ENCODE assay signal across 25 cellular contexts in genomic region chr21:45809421-45809820, GRCh38.
A peak's percentile ranks its signal among the peaks of the same experiment; 100 is the strongest.
DNase-seq lines count a peak whose midpoint lies in the region; ATAC-seq and TF ChIP-seq lines count a peak whose summit lies in the region.
"Had no signal": no experiment of that assay in that cellular context is flagged by ENCODE, and none has a peak within 500 bp of the region (broad histone marks: within the 10 kb centered on the region; RNA-seq: fewer than 3 reads in every experiment).

No MANE protein-coding gene starts in this region.

- H4K8ac ChIP-seq in neuronal stem cell (ENCODE audit: low read depth, low read length), result no peak overlapping the region

- H3K27me3 ChIP-seq in endodermal cell (ENCODE audit: control insufficient read depth, insufficient read depth, low read length, poor library complexity, severe bottlenecking) (no peaks in the 10 kb centered on the region), neuronal stem cell (ENCODE audit: control insufficient read depth in 3 of 3, insufficient read depth in 3 of 3, low read depth in 1 of 3, low read length in 3 of 3) (peaks cover 0 to 3% (median 0%) of the 10 kb centered on the region in 3 experiments), sigmoid colon (no peaks in the 10 kb centered on the region)
- H3K27me3 ChIP-seq: BLaER1 treated with 17β-estradiol and CSF1 and Interleukin-3, amounts not matched to agents 10 nM and 100 nM had no signal

- no peak overlapping the region for H2AK5ac ChIP-seq in neuronal stem cell (ENCODE audit: low read depth, low read length)

- no peak for ATAC-seq in left ventricle myocardium superior
- ATAC-seq: GM23338, HepG2, PC-3 had no signal

- TF ChIP-seq CTCF in endodermal cell (conservative IDR thresholded peaks at IDR 0.05) (no peak), sigmoid colon (IDR thresholded peaks at IDR 0.05) (no peak), progenitor cell of endocrine pancreas (IDR thresholded peaks at IDR 0.05; ENCODE audit: unreplicated experiment) (no peak)

- intact Hi-C loops in left ventricle myocardium superior (cut with micrococcal nuclease), result no loop called here
- intact Hi-C loops in sigmoid colon (cut with DNase I), result no loop called here

- H3K4me1 ChIP-seq in endodermal cell (ENCODE audit: control insufficient read depth, insufficient read depth, low read length), result no peaks in the 10 kb centered on the region
- H3K4me1 ChIP-seq in neuronal stem cell (ENCODE audit: control insufficient read depth in 2 of 2, insufficient read depth in 1 of 2, low read depth in 1 of 2, low read length in 2 of 2), result peaks cover 0 to 3% of the 10 kb centered on the region in 2 donors
- H3K4me1 ChIP-seq in sigmoid colon, result no peaks in the 10 kb centered on the region

- H2AFZ ChIP-seq in neuronal stem cell (ENCODE audit: low read length), result no peak overlapping the region
- H2AFZ ChIP-seq: GM23338 had no signal

- no peak overlapping the region for H3K9ac ChIP-seq in endodermal cell (ENCODE audit: extremely low read depth, low read length, poor library complexity, severe bottlenecking)
- no peak overlapping the region for H3K9ac ChIP-seq in neuronal stem cell (ENCODE audit: low read depth, low read length, poor library complexity)
- H3K9ac ChIP-seq: BLaER1 treated with 17β-estradiol and CSF1 and Interleukin-3, amounts not matched to agents 10 nM and 100 nM had no signal

- no peak overlapping the region for H2BK5ac ChIP-seq in neuronal stem cell (ENCODE audit: low read length)

- no peak overlapping the region for H4K91ac ChIP-seq in neuronal stem cell (ENCODE audit: low read depth, low read length, poor library complexity)

- H3K9me3 ChIP-seq in endodermal cell (ENCODE audit: control insufficient read depth, low read length), result no peaks in the 10 kb centered on the region
- peaks cover 0 to 2% of the 10 kb centered on the region in 2 donors for H3K9me3 ChIP-seq in neuronal stem cell (replicated peaks in 1 of 2; ENCODE audit: control insufficient read depth in 2 of 2, insufficient read depth in 1 of 2, low read depth in 1 of 2, low read length in 2 of 2)
- H3K9me3 ChIP-seq in sigmoid colon, result peaks cover 0 to 2% (median 1%) of the 10 kb centered on the region in 4 donors

- H3K4me3 ChIP-seq in endodermal cell (ENCODE audit: low read length) (no peak overlapping the region), neuronal stem cell (ENCODE audit: low read length in 2 of 2) (no peak overlapping the region), sigmoid colon (no peak overlapping the region)
- H3K4me3 ChIP-seq: BLaER1 treated with 17β-estradiol and CSF1 and Interleukin-3, amounts not matched to agents 10 nM and 100 nM; GM23338 had no signal

- no peak for TF ChIP-seq EP300 in sigmoid colon (IDR thresholded peaks at IDR 0.05)

- H2BK15ac ChIP-seq in neuronal stem cell (ENCODE audit: low read length), result peak overlapping the region; percentile 67

- DNase-seq in activated CD8-positive, alpha-beta memory T cell treated with anti-CD3 and anti-CD28 coated beads, Interleukin-2, amount 50 U/mL, for 48 hours, result peak; percentile 36
- DNase-seq in activated CD8-positive, alpha-beta memory T cell treated with anti-CD3 and anti-CD28 coated beads, Interleukin-2, amount 50 U/mL, for 4 hours, result no peak
- DNase-seq in endodermal cell (peak; percentile 28), neuronal stem cell (ENCODE audit: low spot score) (no peak), left ventricle myocardium superior (no peak), sigmoid colon (no peak), progenitor cell of endocrine pancreas (ENCODE audit: low spot score, unreplicated experiment) (no peak)
- DNase-seq: CD4-positive, alpha-beta T cell; DMS53; H9; HFFc6; Karpas-422; NCI-H1092 treated with DMSO at 0.1 percent for 48 hours; NCI-H1436; NCI-H187; NCI-H2081 treated with DMSO at 0.1 percent for 48 hours; NCI-H2171; NCI-H226; NCI-H510A; NCI-H748 treated with DMSO at 0.1 percent for 48 hours; NK-92 treated with Interleukin-12 subunit alpha and Interleukin-12 subunit beta, amount 100 ng/mL, for 24 hours; PC-3 had no signal

- H3K27me3 Mint-ChIP-seq in endodermal cell (ENCODE audit: insufficient read depth), result no peaks in the 10 kb centered on the region
- no peaks in the 10 kb centered on the region for H3K27me3 Mint-ChIP-seq in progenitor cell of endocrine pancreas
- H3K27me3 Mint-ChIP-seq: CD4-positive, alpha-beta T cell had no signal

- no peak overlapping the region for H2BK12ac ChIP-seq in neuronal stem cell (ENCODE audit: low read length)

- H3K4me1 Mint-ChIP-seq in endodermal cell, result peaks cover 6% of the 10 kb centered on the region
- H3K4me1 Mint-ChIP-seq in progenitor cell of endocrine pancreas (ENCODE audit: low read depth), result no peaks in the 10 kb centered on the region

- no peak for TF ChIP-seq POLR2A in sigmoid colon (IDR thresholded peaks at IDR 0.05)

- H3K4me3 Mint-ChIP-seq in endodermal cell (no peak overlapping the region), progenitor cell of endocrine pancreas (ENCODE audit: low read depth) (no peak overlapping the region)
- H3K4me3 Mint-ChIP-seq: CD4-positive, alpha-beta T cell; GM23338; H9; HFFc6 had no signal

- no peak overlapping the region for H3K23ac ChIP-seq in neuronal stem cell (ENCODE audit: low read depth, low read length, poor library complexity)

- H2BK120ac ChIP-seq in neuronal stem cell (ENCODE audit: low read depth, low read length), result no peak overlapping the region

- H3K36me3 ChIP-seq in endodermal cell (ENCODE audit: control insufficient read depth, insufficient read depth, low read length) (no peaks in the 10 kb centered on the region), neuronal stem cell (replicated peaks in 1 of 2; ENCODE audit: control insufficient read depth in 2 of 2, insufficient read depth in 2 of 2, low read length in 2 of 2) (no peaks in the 10 kb centered on the region), sigmoid colon (no peaks in the 10 kb centered on the region)

- H3K4ac ChIP-seq in neuronal stem cell (ENCODE audit: low read length), result no peak overlapping the region

- H3K9me3 Mint-ChIP-seq in endodermal cell, result peaks cover 8% of the 10 kb centered on the region
- H3K9me3 Mint-ChIP-seq in progenitor cell of endocrine pancreas (ENCODE audit: low read depth), result no peaks in the 10 kb centered on the region
- H3K9me3 Mint-ChIP-seq: CD4-positive, alpha-beta T cell; HFFc6 had no signal

- no peaks in the 10 kb centered on the region for H3K79me1 ChIP-seq in neuronal stem cell (ENCODE audit: low read depth, low read length)

- H3K14ac ChIP-seq in neuronal stem cell (ENCODE audit: low read length), result no peak overlapping the region

- no peak overlapping the region for H3K4me2 ChIP-seq in neuronal stem cell (ENCODE audit: insufficient read depth, low read length, poor library complexity, severe bottlenecking)
- H3K4me2 ChIP-seq: BLaER1 treated with 17β-estradiol and CSF1 and Interleukin-3, amounts not matched to agents 10 nM and 100 nM; GM23338 had no signal

- no peak overlapping the region for H3K27ac ChIP-seq in endodermal cell (ENCODE audit: low read depth, low read length)
- no peak overlapping the region for H3K27ac ChIP-seq in neuronal stem cell (replicated peaks; ENCODE audit: low read length)
- H3K27ac ChIP-seq in sigmoid colon, result no peak overlapping the region
- H3K27ac ChIP-seq: BLaER1 treated with 17β-estradiol and CSF1 and Interleukin-3, amounts not matched to agents 10 nM and 100 nM had no signal

- H3K27ac Mint-ChIP-seq in endodermal cell (no peak overlapping the region), progenitor cell of endocrine pancreas (no peak overlapping the region)
- H3K27ac Mint-ChIP-seq: CD4-positive, alpha-beta T cell; GM23338; H9; HFFc6 had no signal

- peak overlapping the region; percentile 35 for H3K18ac ChIP-seq in neuronal stem cell (ENCODE audit: low read length)

- H3K36me3 Mint-ChIP-seq in endodermal cell (ENCODE audit: low read depth) (no peaks in the 10 kb centered on the region), progenitor cell of endocrine pancreas (ENCODE audit: insufficient read depth) (peaks cover 2% of the 10 kb centered on the region)

- WGBS in endodermal cell (ENCODE audit: insufficient coverage in 1 of 2, insufficient read length in 1 of 2), 2 experiments, result 91 to 100% methylated on average over 4 to 13 of the region's 13 CpGs
- no CpG with 5 or more reads among the region's 13 CpGs for WGBS in neuronal stem cell (ENCODE audit: extremely low coverage in 2 of 2, insufficient read length in 2 of 2, insufficient replicate concordance in 1 of 2), 2 donors
- WGBS in sigmoid colon, 2 donors, result 75 to 83% methylated on average over 13 of the region's 13 CpGs

Comparison
In these comparisons a context has a peak if more than half of its experiments do, and no peak if none do; other contexts are left out.
1. DNase-seq: peak in activated CD8-positive, alpha-beta memory T cell treated with anti-CD3 and anti-CD28 coated beads, Interleukin-2, amount 50 U/mL, for 48 hours (single experiment) and endodermal cell (single experiment); none in activated CD8-positive, alpha-beta memory T cell treated with anti-CD3 and anti-CD28 coated beads, Interleukin-2, amount 50 U/mL, for 4 hours (single experiment), neuronal stem cell (single experiment), left ventricle myocardium superior (single experiment), sigmoid colon (single experiment) and progenitor cell of endocrine pancreas (single experiment).